In genomic region chr19:50975766-50976165, GRCh38 we compare ENCODE assay signal across 18 cellular contexts. TPM values are rescaled to one million over a fixed set of nuclear protein-coding genes. Genes with fewer than 3 reads are reported as not detected.
A peak's percentile ranks its signal among the peaks of the same experiment; 100 is the strongest.
DNase-seq lines count a peak whose midpoint lies in the region; ATAC-seq, FAIRE-seq and TF ChIP-seq lines count a peak whose summit lies in the region.
"Had no signal": no experiment of that assay in that cellular context is flagged by ENCODE, and none has a peak within 500 bp of the region (broad histone marks: within the 10 kb centered on the region; RNA-seq: fewer than 3 reads in every experiment).

No MANE protein-coding gene starts in this region.

- H3K27me3 ChIP-seq in H7 (ENCODE audit: control insufficient read depth, insufficient read depth, low read length) (no peaks in the 10 kb centered on the region), RWPE2 (ENCODE audit: insufficient read depth, poor library complexity, severe bottlenecking) (no peaks in the 10 kb centered on the region), iPS DF 6.9 (ENCODE audit: control insufficient read depth, insufficient read depth, low read length) (no peaks in the 10 kb centered on the region), prostate gland (replicated peaks; ENCODE audit: insufficient read depth) (no peaks in the 10 kb centered on the region), HepG2 (ENCODE audit: control insufficient read depth in 1 of 2, insufficient read depth in 2 of 2, low read length in 2 of 2) (peaks cover 0 to 5% of the 10 kb centered on the region in 2 experiments; a peak in 1 of 5 replicates)
- H3K27me3 ChIP-seq: brain microvascular endothelial cell, SJCRH30 had no signal

- no peak for TF ChIP-seq RAD21 in HepG2 (CRISPR knock-in tag; IDR thresholded peaks at IDR 0.05)

- H3K4me3 ChIP-seq in H7 (ENCODE audit: insufficient read depth, low read depth, low read length) (no peak overlapping the region), RWPE2 (ENCODE audit: severe bottlenecking) (no peak overlapping the region), iPS DF 6.9 (ENCODE audit: low read length) (no peak overlapping the region), prostate gland (no peak overlapping the region), HepG2 (replicated peaks in 1 of 3; ENCODE audit: insufficient read depth in 1 of 3, low read depth in 2 of 3, low read length in 3 of 3) (no peak overlapping the region)
- H3K4me3 ChIP-seq: GM12878, SJCRH30, skin epidermis had no signal

- FAIRE-seq in HepG2 (lab: Jason Lieb, UNC): no peak
- FAIRE-seq: GM12878 had no signal

- no peaks in the 10 kb centered on the region for H4K20me1 ChIP-seq in HepG2 (ENCODE audit: insufficient read depth, low read length)

- no peak overlapping the region for H2AFZ ChIP-seq in HepG2 (ENCODE audit: low read length)

- in situ Hi-C loops in HepG2 (cut with HindIII; ENCODE audit: extremely low pct_ligation_motif_present, low pct_unique_long_range_greater_than_20kb): no loop called here

- no peak for TF ChIP-seq CTCF in RWPE2 (IDR thresholded peaks at IDR 0.05; ENCODE audit: poor library complexity, severe bottlenecking)
- no peak for TF ChIP-seq CTCF in prostate gland (IDR thresholded peaks at IDR 0.05)
- no peak for TF ChIP-seq CTCF in HepG2 (CRISPR knock-in tag; IDR thresholded peaks at IDR 0.05)

- peak; percentile 80 for DNase-seq in H7
- peak; percentile 84 for DNase-seq in RWPE2 (ENCODE audit: low spot score)
- peak; percentile 31 for DNase-seq in iPS DF 6.9 (ENCODE audit: low read depth, low spot score)
- peak; percentile 32 for DNase-seq in prostate gland (ENCODE audit: low spot score)
- no peak for DNase-seq in HepG2 (ENCODE audit: low spot score)
- DNase-seq in EL: no peak
- DNase-seq in globus pallidus (ENCODE audit: low spot score): no peak
- DNase-seq: activated CD4-positive, alpha-beta T cell treated with anti-CD3 and anti-CD28 coated beads, Interleukin-2, amount 10 ng/mL, durations not matched to agents 24 days and 14 days; brain microvascular endothelial cell; midbrain; occipital lobe; SJCRH30; stimulated activated naive CD8-positive, alpha-beta T cell treated with anti-CD3 and anti-CD28 coated beads, Interleukin-15, Interleukin-2, amounts not matched to agents 100 U/mL and 50 U/mL, for 24 hours; T-helper 9 cell had no signal

- intact Hi-C loops in prostate gland (cut with DNase I) (no loop called here), HepG2 (cut with micrococcal nuclease; ENCODE audit: unreplicated experiment) (no loop called here)

- no peak overlapping the region for H3K4me2 ChIP-seq in HepG2 (ENCODE audit: low read depth, low read length)

- no peak for TF ChIP-seq EP300 in HepG2 (IDR thresholded peaks at IDR 0.05; ENCODE audit: low read depth in 2 of 2, low read length in 2 of 2)
- no peak for TF ChIP-seq EP300 in HepG2 (CRISPR knock-in tag; IDR thresholded peaks at IDR 0.05; ENCODE audit: borderline replicate concordance)

- H3K27ac ChIP-seq in RWPE2 (ENCODE audit: poor library complexity, severe bottlenecking) (no peak overlapping the region), iPS DF 6.9 (ENCODE audit: low read length) (no peak overlapping the region), prostate gland (no peak overlapping the region), HepG2 (ENCODE audit: extremely low read length, insufficient read depth, low read length) (no peak overlapping the region)
- H3K27ac ChIP-seq: brain microvascular endothelial cell, SJCRH30, skin epidermis had no signal

- ATAC-seq in RWPE2 (ENCODE audit: low read depth): peak; percentile 94
- ATAC-seq in HepG2: no peak
- no peak for ATAC-seq in HG02970 (IDR thresholded peaks at IDR 0.05; ENCODE audit: low FRiP score, unreplicated experiment)
- ATAC-seq: GM12878; stimulated activated naive CD8-positive, alpha-beta T cell treated with anti-CD3 and anti-CD28 coated beads, Interleukin-15, Interleukin-2, amounts not matched to agents 100 U/mL and 50 U/mL, for 24 hours had no signal

- H3K79me2 ChIP-seq in HepG2 (ENCODE audit: insufficient read depth, low read length): no peaks in the 10 kb centered on the region

- no peak overlapping the region for H3K9ac ChIP-seq in HepG2 (ENCODE audit: insufficient read depth, low read depth, low read length)

- WGBS in iPS DF 6.9 (ENCODE audit: insufficient coverage, insufficient read length): no CpG with 5 or more reads among the region's 8 CpGs
- WGBS in prostate gland: 14% methylated on average over 8 of the region's 8 CpGs
- 16% methylated on average over 8 of the region's 8 CpGs for WGBS in HepG2 (ENCODE audit: low lambda C conversion rate)

- no TSS peak for BruUV-seq in HepG2 (replicated peaks; lab: Mats Ljungman, UMichigan)

- H3K36me3 ChIP-seq in H7 (replicated peaks; ENCODE audit: control insufficient read depth, insufficient read depth, low read length) (no peaks in the 10 kb centered on the region), RWPE2 (ENCODE audit: low read depth) (no peaks in the 10 kb centered on the region), iPS DF 6.9 (ENCODE audit: control insufficient read depth, insufficient read depth, low read length) (no peaks in the 10 kb centered on the region), prostate gland (no peaks in the 10 kb centered on the region), HepG2 (replicated peaks in 1 of 2; ENCODE audit: control insufficient read depth in 1 of 2, insufficient read depth in 2 of 2, low read length in 2 of 2) (no peaks in the 10 kb centered on the region)
- H3K36me3 ChIP-seq: brain microvascular endothelial cell, SJCRH30 had no signal

- CTCF ChIA-PET in HepG2 (lab: Yijun Ruan, JAX; ENCODE audit: low intra/inter-chr PET ratio, low total read pairs): no interaction called here

- H3K4me1 ChIP-seq in RWPE2 (ENCODE audit: insufficient read depth, poor library complexity, severe bottlenecking) (peaks cover 11% of the 10 kb centered on the region), iPS DF 6.9 (ENCODE audit: control insufficient read depth, insufficient read depth, low read length) (peaks cover 3% of the 10 kb centered on the region), prostate gland (replicated peaks) (no peaks in the 10 kb centered on the region), HepG2 (ENCODE audit: insufficient read depth, low read length) (no peaks in the 10 kb centered on the region)
- H3K4me1 ChIP-seq: SJCRH30 had no signal

- POLR2A ChIA-PET in HepG2 (lab: Yijun Ruan, JAX): no interaction called here

- no peaks in the 10 kb centered on the region for H3K9me3 ChIP-seq in RWPE2 (ENCODE audit: severe bottlenecking)
- H3K9me3 ChIP-seq in iPS DF 6.9 (ENCODE audit: control insufficient read depth, insufficient read depth, low read length): no peaks in the 10 kb centered on the region
- H3K9me3 ChIP-seq in prostate gland: no peaks in the 10 kb centered on the region
- H3K9me3 ChIP-seq in HepG2 (ENCODE audit: low read length): no peaks in the 10 kb centered on the region
- H3K9me3 ChIP-seq: SJCRH30 had no signal

- TF ChIP-seq POLR2A in prostate gland (IDR thresholded peaks at IDR 0.05) (no peak), HepG2 (IDR thresholded peaks at IDR 0.05; ENCODE audit: insufficient read depth in 1 of 2, low read depth in 2 of 2, low read length in 2 of 2) (no peak)

RNA-seq across cellular contexts. Expression of gene KLK6, which starts 6.4 kb away (rescaled TPM):
- total RNA-seq in H7 (2014; rRNA removed; shearing (Covaris generic)): 0.38 and 0.74 TPM in 2 replicates
- 1 to 10 TPM in 1 of 2 donors, not detected in 1; 1.8 TPM for total RNA-seq in prostate gland
- 0.15 TPM in 1 of 2 replicates, not detected in the other for total RNA-seq in HepG2 (2016; rRNA removed; fragmentation: Illumina TruSeq; extraction: Trizol)
- not detected in 2 replicates for total RNA-seq in HepG2 (2016; cell fraction: cytosol; rRNA removed; fragmentation: Illumina TruSeq; extraction: Trizol; ENCODE audit: low read depth)
- total RNA-seq in HepG2 (2016; cell fraction: insoluble cytoplasmic fraction; rRNA removed; fragmentation: Illumina TruSeq; extraction: Trizol): 0.13 TPM in 1 of 2 replicates, not detected in the other
- total RNA-seq in HepG2 (2016; cell fraction: membrane; rRNA removed; fragmentation: Illumina TruSeq; extraction: Trizol): 0.14 TPM in 1 of 2 replicates, not detected in the other
- not detected in 2 replicates for total RNA-seq in HepG2 (2016; cell fraction: nucleus; rRNA removed; fragmentation: Illumina TruSeq; extraction: Trizol)
- polyA plus RNA-seq in HepG2 (2011; rRNA removed): 1.6 and 1.8 TPM in 2 replicates
- 1.3 and 1.4 TPM in 2 replicates for polyA plus RNA-seq in HepG2 (2011; cell fraction: cytosol; rRNA removed)
- polyA plus RNA-seq in HepG2 (2011; cell fraction: nucleus; rRNA removed): 0.21 and 0.57 TPM in 2 replicates
- 0.13 and 0.44 TPM in 2 replicates for polyA plus RNA-seq in HepG2 (2012)
- 0.14 TPM in 1 of 2 replicates, not detected in the other for polyA plus RNA-seq in HepG2 (2016; cell fraction: cytosol; fragmentation: Illumina TruSeq; extraction: Trizol; ENCODE audit: low read depth)
- polyA plus RNA-seq in HepG2 (2016; cell fraction: insoluble cytoplasmic fraction; fragmentation: Illumina TruSeq; extraction: Trizol; ENCODE audit: low read depth): 0.39 TPM in 1 of 2 replicates, not detected in the other
- 0.16 TPM in 1 of 2 replicates, not detected in the other for polyA plus RNA-seq in HepG2 (2016; cell fraction: membrane; fragmentation: Illumina TruSeq; extraction: Trizol; ENCODE audit: low read depth)
- polyA plus RNA-seq in HepG2 (2016; cell fraction: nucleus; fragmentation: Illumina TruSeq; extraction: Trizol; ENCODE audit: insufficient read depth, low read depth): 0.36 and 0.41 TPM in 2 replicates
- polyA minus RNA-seq in HepG2 (2011; rRNA and poly(A)+ RNA removed; ENCODE audit: low replicate concordance): 1.2 TPM in 1 of 2 replicates, not detected in the other
- polyA minus RNA-seq in HepG2 (2011; cell fraction: cytosol; rRNA and poly(A)+ RNA removed): 0.69 TPM in 1 of 2 replicates, not detected in the other
- polyA minus RNA-seq in HepG2 (2011; cell fraction: nucleus; rRNA and poly(A)+ RNA removed): not detected in 2 replicates
- total RNA-seq: activated CD4-positive, alpha-beta T cell treated with anti-CD3 and anti-CD28 coated beads, Interleukin-2, amount 10 ng/mL, durations not matched to agents 24 days and 14 days; GM12878; occipital lobe; SJCRH30 had no signal
- polyA plus RNA-seq: BJ, GM12878 had no signal

RNA-seq across cellular contexts. Expression of gene KLK7, which starts 8.0 kb away (rescaled TPM):
- 0.24 and 1.1 TPM in 2 replicates for total RNA-seq in H7 (2014; rRNA removed; shearing (Covaris generic))
- total RNA-seq in prostate gland (1 to 10 TPM in 1 of 2 donors, under 1 TPM in 1; 0.68 to 1.2 TPM), HepG2 (2016; rRNA removed; fragmentation: Illumina TruSeq; extraction: Trizol) (not detected in 2 replicates)
- not detected in 2 replicates for total RNA-seq in HepG2 (2016; cell fraction: cytosol; rRNA removed; fragmentation: Illumina TruSeq; extraction: Trizol; ENCODE audit: low read depth)
- not detected in 2 replicates for total RNA-seq in HepG2 (2016; cell fraction: insoluble cytoplasmic fraction; rRNA removed; fragmentation: Illumina TruSeq; extraction: Trizol)
- not detected in 2 replicates for total RNA-seq in HepG2 (2016; cell fraction: membrane; rRNA removed; fragmentation: Illumina TruSeq; extraction: Trizol)
- total RNA-seq in HepG2 (2016; cell fraction: nucleus; rRNA removed; fragmentation: Illumina TruSeq; extraction: Trizol): not detected in 2 replicates
- polyA plus RNA-seq in HepG2 (2011; rRNA removed): not detected in 2 replicates
- not detected in 2 replicates for polyA plus RNA-seq in HepG2 (2011; cell fraction: cytosol; rRNA removed)
- not detected in 2 replicates for polyA plus RNA-seq in HepG2 (2011; cell fraction: nucleus; rRNA removed)
- polyA plus RNA-seq in HepG2 (2012): not detected in 2 replicates
- polyA plus RNA-seq in HepG2 (2016; cell fraction: cytosol; fragmentation: Illumina TruSeq; extraction: Trizol; ENCODE audit: low read depth): not detected in 2 replicates
- not detected in 2 replicates for polyA plus RNA-seq in HepG2 (2016; cell fraction: insoluble cytoplasmic fraction; fragmentation: Illumina TruSeq; extraction: Trizol; ENCODE audit: low read depth)
- not detected in 2 replicates for polyA plus RNA-seq in HepG2 (2016; cell fraction: membrane; fragmentation: Illumina TruSeq; extraction: Trizol; ENCODE audit: low read depth)
- polyA plus RNA-seq in HepG2 (2016; cell fraction: nucleus; fragmentation: Illumina TruSeq; extraction: Trizol; ENCODE audit: insufficient read depth, low read depth): not detected in 2 replicates
- 0.28 TPM in 1 of 2 replicates, not detected in the other for polyA minus RNA-seq in HepG2 (2011; rRNA and poly(A)+ RNA removed; ENCODE audit: low replicate concordance)
- not detected in 2 replicates for polyA minus RNA-seq in HepG2 (2011; cell fraction: cytosol; rRNA and poly(A)+ RNA removed)
- polyA minus RNA-seq in HepG2 (2011; cell fraction: nucleus; rRNA and poly(A)+ RNA removed): not detected in 2 replicates
- total RNA-seq: activated CD4-positive, alpha-beta T cell treated with anti-CD3 and anti-CD28 coated beads, Interleukin-2, amount 10 ng/mL, durations not matched to agents 24 days and 14 days; GM12878; occipital lobe; SJCRH30 had no signal
- polyA plus RNA-seq: BJ, GM12878 had no signal

RNA-seq across cellular contexts. Expression of gene KLK5, which starts 22.9 kb away (rescaled TPM):
- total RNA-seq in H7 (2014; rRNA removed; shearing (Covaris generic)): 1.7 TPM in 1 of 2 replicates, not detected in the other
- total RNA-seq in prostate gland (1 to 10 TPM; 1.9 to 2.7 TPM), HepG2 (2016; rRNA removed; fragmentation: Illumina TruSeq; extraction: Trizol) (not detected in 2 replicates)
- not detected in 2 replicates for total RNA-seq in HepG2 (2016; cell fraction: cytosol; rRNA removed; fragmentation: Illumina TruSeq; extraction: Trizol; ENCODE audit: low read depth)
- total RNA-seq in HepG2 (2016; cell fraction: insoluble cytoplasmic fraction; rRNA removed; fragmentation: Illumina TruSeq; extraction: Trizol): not detected in 2 replicates
- total RNA-seq in HepG2 (2016; cell fraction: membrane; rRNA removed; fragmentation: Illumina TruSeq; extraction: Trizol): not detected in 2 replicates
- not detected in 2 replicates for total RNA-seq in HepG2 (2016; cell fraction: nucleus; rRNA removed; fragmentation: Illumina TruSeq; extraction: Trizol)
- polyA plus RNA-seq in HepG2 (2011; rRNA removed): not detected in 2 replicates
- polyA plus RNA-seq in HepG2 (2011; cell fraction: cytosol; rRNA removed): not detected in 2 replicates
- polyA plus RNA-seq in HepG2 (2011; cell fraction: nucleus; rRNA removed): not detected in 2 replicates
- not detected in 2 replicates for polyA plus RNA-seq in HepG2 (2012)
- polyA plus RNA-seq in HepG2 (2016; cell fraction: cytosol; fragmentation: Illumina TruSeq; extraction: Trizol; ENCODE audit: low read depth): not detected in 2 replicates
- not detected in 2 replicates for polyA plus RNA-seq in HepG2 (2016; cell fraction: insoluble cytoplasmic fraction; fragmentation: Illumina TruSeq; extraction: Trizol; ENCODE audit: low read depth)
- polyA plus RNA-seq in HepG2 (2016; cell fraction: membrane; fragmentation: Illumina TruSeq; extraction: Trizol; ENCODE audit: low read depth): not detected in 2 replicates
- not detected in 2 replicates for polyA plus RNA-seq in HepG2 (2016; cell fraction: nucleus; fragmentation: Illumina TruSeq; extraction: Trizol; ENCODE audit: insufficient read depth, low read depth)
- 0.23 TPM in 1 of 2 replicates, not detected in the other for polyA minus RNA-seq in HepG2 (2011; rRNA and poly(A)+ RNA removed; ENCODE audit: low replicate concordance)
- not detected in 2 replicates for polyA minus RNA-seq in HepG2 (2011; cell fraction: cytosol; rRNA and poly(A)+ RNA removed)
- not detected in 2 replicates for polyA minus RNA-seq in HepG2 (2011; cell fraction: nucleus; rRNA and poly(A)+ RNA removed)
- total RNA-seq: activated CD4-positive, alpha-beta T cell treated with anti-CD3 and anti-CD28 coated beads, Interleukin-2, amount 10 ng/mL, durations not matched to agents 24 days and 14 days; GM12878; occipital lobe; SJCRH30 had no signal
- polyA plus RNA-seq: BJ had no signal

RNA-seq across cellular contexts. Expression of gene KLK8, which starts 25.6 kb away (rescaled TPM):
- total RNA-seq in H7 (2014; rRNA removed; shearing (Covaris generic)): 6.4 and 11.0 TPM in 2 replicates
- total RNA-seq in prostate gland (not detected), HepG2 (2016; rRNA removed; fragmentation: Illumina TruSeq; extraction: Trizol) (not detected in 2 replicates)
- not detected in 2 replicates for total RNA-seq in HepG2 (2016; cell fraction: cytosol; rRNA removed; fragmentation: Illumina TruSeq; extraction: Trizol; ENCODE audit: low read depth)
- total RNA-seq in HepG2 (2016; cell fraction: insoluble cytoplasmic fraction; rRNA removed; fragmentation: Illumina TruSeq; extraction: Trizol): not detected in 2 replicates
- total RNA-seq in HepG2 (2016; cell fraction: membrane; rRNA removed; fragmentation: Illumina TruSeq; extraction: Trizol): not detected in 2 replicates
- total RNA-seq in HepG2 (2016; cell fraction: nucleus; rRNA removed; fragmentation: Illumina TruSeq; extraction: Trizol): not detected in 2 replicates
- polyA plus RNA-seq in HepG2 (2011; rRNA removed): not detected in 2 replicates
- polyA plus RNA-seq in HepG2 (2011; cell fraction: cytosol; rRNA removed): not detected in 2 replicates
- not detected in 2 replicates for polyA plus RNA-seq in HepG2 (2011; cell fraction: nucleus; rRNA removed)
- polyA plus RNA-seq in HepG2 (2012): not detected in 2 replicates
- polyA plus RNA-seq in HepG2 (2016; cell fraction: cytosol; fragmentation: Illumina TruSeq; extraction: Trizol; ENCODE audit: low read depth): not detected in 2 replicates
- polyA plus RNA-seq in HepG2 (2016; cell fraction: insoluble cytoplasmic fraction; fragmentation: Illumina TruSeq; extraction: Trizol; ENCODE audit: low read depth): not detected in 2 replicates
- polyA plus RNA-seq in HepG2 (2016; cell fraction: membrane; fragmentation: Illumina TruSeq; extraction: Trizol; ENCODE audit: low read depth): not detected in 2 replicates
- polyA plus RNA-seq in HepG2 (2016; cell fraction: nucleus; fragmentation: Illumina TruSeq; extraction: Trizol; ENCODE audit: insufficient read depth, low read depth): not detected in 2 replicates
- polyA minus RNA-seq in HepG2 (2011; rRNA and poly(A)+ RNA removed; ENCODE audit: low replicate concordance): not detected in 2 replicates
- polyA minus RNA-seq in HepG2 (2011; cell fraction: cytosol; rRNA and poly(A)+ RNA removed): not detected in 2 replicates
- polyA minus RNA-seq in HepG2 (2011; cell fraction: nucleus; rRNA and poly(A)+ RNA removed): not detected in 2 replicates
- total RNA-seq: activated CD4-positive, alpha-beta T cell treated with anti-CD3 and anti-CD28 coated beads, Interleukin-2, amount 10 ng/mL, durations not matched to agents 24 days and 14 days; GM12878; occipital lobe; SJCRH30 had no signal
- polyA plus RNA-seq: BJ, GM12878 had no signal

RNA-seq across cellular contexts. Expression of gene KLK10, which starts 43.7 kb away (rescaled TPM):
- 0.14 and 2.4 TPM in 2 replicates for total RNA-seq in H7 (2014; rRNA removed; shearing (Covaris generic))
- total RNA-seq in prostate gland (10 to 100 TPM in 1 of 2 donors, 1 to 10 TPM in 1; 7.4 to 49.6 TPM), HepG2 (2016; rRNA removed; fragmentation: Illumina TruSeq; extraction: Trizol) (not detected in 2 replicates)
- total RNA-seq in HepG2 (2016; cell fraction: cytosol; rRNA removed; fragmentation: Illumina TruSeq; extraction: Trizol; ENCODE audit: low read depth): not detected in 2 replicates
- total RNA-seq in HepG2 (2016; cell fraction: insoluble cytoplasmic fraction; rRNA removed; fragmentation: Illumina TruSeq; extraction: Trizol): not detected in 2 replicates
- total RNA-seq in HepG2 (2016; cell fraction: membrane; rRNA removed; fragmentation: Illumina TruSeq; extraction: Trizol): not detected in 2 replicates
- not detected in 2 replicates for total RNA-seq in HepG2 (2016; cell fraction: nucleus; rRNA removed; fragmentation: Illumina TruSeq; extraction: Trizol)
- not detected in 2 replicates for polyA plus RNA-seq in HepG2 (2011; rRNA removed)
- polyA plus RNA-seq in HepG2 (2011; cell fraction: cytosol; rRNA removed): not detected in 2 replicates
- not detected in 2 replicates for polyA plus RNA-seq in HepG2 (2011; cell fraction: nucleus; rRNA removed)
- not detected in 2 replicates for polyA plus RNA-seq in HepG2 (2012)
- not detected in 2 replicates for polyA plus RNA-seq in HepG2 (2016; cell fraction: cytosol; fragmentation: Illumina TruSeq; extraction: Trizol; ENCODE audit: low read depth)
- not detected in 2 replicates for polyA plus RNA-seq in HepG2 (2016; cell fraction: insoluble cytoplasmic fraction; fragmentation: Illumina TruSeq; extraction: Trizol; ENCODE audit: low read depth)
- not detected in 2 replicates for polyA plus RNA-seq in HepG2 (2016; cell fraction: membrane; fragmentation: Illumina TruSeq; extraction: Trizol; ENCODE audit: low read depth)
- polyA plus RNA-seq in HepG2 (2016; cell fraction: nucleus; fragmentation: Illumina TruSeq; extraction: Trizol; ENCODE audit: insufficient read depth, low read depth): not detected in 2 replicates
- not detected in 2 replicates for polyA minus RNA-seq in HepG2 (2011; rRNA and poly(A)+ RNA removed; ENCODE audit: low replicate concordance)
- polyA minus RNA-seq in HepG2 (2011; cell fraction: cytosol; rRNA and poly(A)+ RNA removed): not detected in 2 replicates
- not detected in 2 replicates for polyA minus RNA-seq in HepG2 (2011; cell fraction: nucleus; rRNA and poly(A)+ RNA removed)
- total RNA-seq: activated CD4-positive, alpha-beta T cell treated with anti-CD3 and anti-CD28 coated beads, Interleukin-2, amount 10 ng/mL, durations not matched to agents 24 days and 14 days; GM12878; occipital lobe; SJCRH30 had no signal
- polyA plus RNA-seq: BJ, GM12878 had no signal

Comparison
In these comparisons a context has a peak if more than half of its experiments do, and no peak if none do; other contexts are left out.
1. DNase-seq: peak in H7 (single experiment), RWPE2 (single experiment), iPS DF 6.9 (single experiment) and prostate gland (single experiment); none in HepG2 (single experiment), EL (single experiment) and globus pallidus (single experiment).